In genomic region chr12:28191690-28192089, GRCh38 we compare ENCODE assay signal across 8 cellular contexts. TPM values are rescaled to one million over a fixed set of nuclear protein-coding genes. Genes with fewer than 3 reads are reported as not detected.
DNase-seq lines count a peak whose midpoint lies in the region; ATAC-seq, FAIRE-seq and TF ChIP-seq lines count a peak whose summit lies in the region.

No MANE protein-coding gene starts in this region.

- TF ChIP-seq EP300 in tibial nerve (IDR thresholded peaks at IDR 0.05): no peak

- H3K36me3 ChIP-seq in MG63: no peaks in the 10 kb centered on the region
- H3K36me3 ChIP-seq in left lung: peaks cover 0 to 6% of the 10 kb centered on the region in 2 donors
- H3K36me3 ChIP-seq in tibial nerve: peaks cover 0 to 9% (median 0%) of the 10 kb centered on the region in 3 donors

- ATAC-seq in left lung (peak; percentile 16), GM19455 (IDR thresholded peaks at IDR 0.05; ENCODE audit: unreplicated experiment) (no peak)

- peak overlapping the region; percentile 79 for H3K4me3 ChIP-seq in MG63
- peak overlapping the region; percentile 78 for H3K4me3 ChIP-seq in astrocyte of the spinal cord (ENCODE audit: low read depth, low read length)
- peak overlapping the region in 1 of 2 donors; percentile 74 for H3K4me3 ChIP-seq in left lung
- H3K4me3 ChIP-seq in tibial nerve: peak overlapping the region in 2 of 4 donors; percentile 77 to 79

- TF ChIP-seq POLR2A in tibial nerve (IDR thresholded peaks at IDR 0.05): no peak

- H3K4me1 ChIP-seq in left lung (peaks cover 6 to 9% of the 10 kb centered on the region in 2 donors), tibial nerve (peaks cover 0 to 12% (median 6%) of the 10 kb centered on the region in 4 donors)

- no peak for TF ChIP-seq CTCF in astrocyte of the spinal cord (IDR thresholded peaks at IDR 0.05; ENCODE audit: low read depth, low read length)
- no peak for TF ChIP-seq CTCF in left lung (IDR thresholded peaks at IDR 0.05)
- TF ChIP-seq CTCF in tibial nerve (IDR thresholded peaks at IDR 0.05): no peak

- intact Hi-C loops in left lung (cut with DNase I): no loop called here

- no peak for FAIRE-seq in HTR-8/SVneo (lab: Jason Lieb, UNC)

- in situ Hi-C loops in astrocyte of the spinal cord (cut with HindIII; ENCODE audit: low sequenced_read_pairs): no loop called here

- H3K27me3 ChIP-seq in MG63: no peaks in the 10 kb centered on the region
- no peaks in the 10 kb centered on the region for H3K27me3 ChIP-seq in left lung
- H3K27me3 ChIP-seq in tibial nerve: no peaks in the 10 kb centered on the region

- H3K9me3 ChIP-seq in MG63 (no peaks in the 10 kb centered on the region; the same call in 1 of the 2 replicates), left lung (peaks cover 0 to 5% of the 10 kb centered on the region in 2 donors), tibial nerve (peaks cover 0 to 6% (median 0%) of the 10 kb centered on the region in 4 donors)

- H3K27ac ChIP-seq in left lung (peak overlapping the region; percentile 94 to 98), tibial nerve (peak overlapping the region; percentile 92 to 97 (median 96))

- DNase-seq in COLO668 (lab: John Stamatoyannopoulos, UW; ENCODE audit: unreplicated experiment) (peak; percentile 4), MG63 (no peak), astrocyte of the spinal cord (ENCODE audit: low read depth, low spot score) (peak; percentile 19), left lung (no peak), tibial nerve (ENCODE audit: low spot score in 2 of 2) (peak in 1 of 2 donors; percentile 8), cortex of kidney (lab: John Stamatoyannopoulos, UW) (no peak), HTR-8/SVneo (ENCODE audit: insufficient read length, low spot score) (no peak)

- 69 to 76% methylated on average over 3 of the region's 3 CpGs for WGBS in tibial nerve, 2 donors

RNA-seq across cellular contexts. Expression of gene CCDC91, which starts 1.4 kb away (rescaled TPM):
- total RNA-seq in MG63 (2014; rRNA removed; shearing (Covaris generic); ENCODE audit: low replicate concordance): 17.6 and 31.6 TPM in 2 replicates
- 10 to 100 TPM; 18.5 to 22.0 TPM for total RNA-seq in left lung
- total RNA-seq in tibial nerve: 10 to 100 TPM; 39.0 to 76.5 (median 44.0) TPM

Comparison
In these comparisons a context has a peak if more than half of its experiments do, and no peak if none do; other contexts are left out.
1. DNase-seq: peak in COLO668 (single experiment) and astrocyte of the spinal cord (single experiment); none in MG63 (single experiment), left lung (0 of 2), cortex of kidney (single experiment) and HTR-8/SVneo (single experiment).